ENCODE assay signal across 2 cellular contexts in genomic region chr3:171563298-171563697, GRCh38.
TF ChIP-seq lines count a peak whose summit lies in the region.

No MANE protein-coding gene starts in this region.

TF ChIP-seq in GM23338, 12 proteins besides CTCF, POLR2A, EP300 and RAD21:
- TF ChIP-seq, protein P1, sequence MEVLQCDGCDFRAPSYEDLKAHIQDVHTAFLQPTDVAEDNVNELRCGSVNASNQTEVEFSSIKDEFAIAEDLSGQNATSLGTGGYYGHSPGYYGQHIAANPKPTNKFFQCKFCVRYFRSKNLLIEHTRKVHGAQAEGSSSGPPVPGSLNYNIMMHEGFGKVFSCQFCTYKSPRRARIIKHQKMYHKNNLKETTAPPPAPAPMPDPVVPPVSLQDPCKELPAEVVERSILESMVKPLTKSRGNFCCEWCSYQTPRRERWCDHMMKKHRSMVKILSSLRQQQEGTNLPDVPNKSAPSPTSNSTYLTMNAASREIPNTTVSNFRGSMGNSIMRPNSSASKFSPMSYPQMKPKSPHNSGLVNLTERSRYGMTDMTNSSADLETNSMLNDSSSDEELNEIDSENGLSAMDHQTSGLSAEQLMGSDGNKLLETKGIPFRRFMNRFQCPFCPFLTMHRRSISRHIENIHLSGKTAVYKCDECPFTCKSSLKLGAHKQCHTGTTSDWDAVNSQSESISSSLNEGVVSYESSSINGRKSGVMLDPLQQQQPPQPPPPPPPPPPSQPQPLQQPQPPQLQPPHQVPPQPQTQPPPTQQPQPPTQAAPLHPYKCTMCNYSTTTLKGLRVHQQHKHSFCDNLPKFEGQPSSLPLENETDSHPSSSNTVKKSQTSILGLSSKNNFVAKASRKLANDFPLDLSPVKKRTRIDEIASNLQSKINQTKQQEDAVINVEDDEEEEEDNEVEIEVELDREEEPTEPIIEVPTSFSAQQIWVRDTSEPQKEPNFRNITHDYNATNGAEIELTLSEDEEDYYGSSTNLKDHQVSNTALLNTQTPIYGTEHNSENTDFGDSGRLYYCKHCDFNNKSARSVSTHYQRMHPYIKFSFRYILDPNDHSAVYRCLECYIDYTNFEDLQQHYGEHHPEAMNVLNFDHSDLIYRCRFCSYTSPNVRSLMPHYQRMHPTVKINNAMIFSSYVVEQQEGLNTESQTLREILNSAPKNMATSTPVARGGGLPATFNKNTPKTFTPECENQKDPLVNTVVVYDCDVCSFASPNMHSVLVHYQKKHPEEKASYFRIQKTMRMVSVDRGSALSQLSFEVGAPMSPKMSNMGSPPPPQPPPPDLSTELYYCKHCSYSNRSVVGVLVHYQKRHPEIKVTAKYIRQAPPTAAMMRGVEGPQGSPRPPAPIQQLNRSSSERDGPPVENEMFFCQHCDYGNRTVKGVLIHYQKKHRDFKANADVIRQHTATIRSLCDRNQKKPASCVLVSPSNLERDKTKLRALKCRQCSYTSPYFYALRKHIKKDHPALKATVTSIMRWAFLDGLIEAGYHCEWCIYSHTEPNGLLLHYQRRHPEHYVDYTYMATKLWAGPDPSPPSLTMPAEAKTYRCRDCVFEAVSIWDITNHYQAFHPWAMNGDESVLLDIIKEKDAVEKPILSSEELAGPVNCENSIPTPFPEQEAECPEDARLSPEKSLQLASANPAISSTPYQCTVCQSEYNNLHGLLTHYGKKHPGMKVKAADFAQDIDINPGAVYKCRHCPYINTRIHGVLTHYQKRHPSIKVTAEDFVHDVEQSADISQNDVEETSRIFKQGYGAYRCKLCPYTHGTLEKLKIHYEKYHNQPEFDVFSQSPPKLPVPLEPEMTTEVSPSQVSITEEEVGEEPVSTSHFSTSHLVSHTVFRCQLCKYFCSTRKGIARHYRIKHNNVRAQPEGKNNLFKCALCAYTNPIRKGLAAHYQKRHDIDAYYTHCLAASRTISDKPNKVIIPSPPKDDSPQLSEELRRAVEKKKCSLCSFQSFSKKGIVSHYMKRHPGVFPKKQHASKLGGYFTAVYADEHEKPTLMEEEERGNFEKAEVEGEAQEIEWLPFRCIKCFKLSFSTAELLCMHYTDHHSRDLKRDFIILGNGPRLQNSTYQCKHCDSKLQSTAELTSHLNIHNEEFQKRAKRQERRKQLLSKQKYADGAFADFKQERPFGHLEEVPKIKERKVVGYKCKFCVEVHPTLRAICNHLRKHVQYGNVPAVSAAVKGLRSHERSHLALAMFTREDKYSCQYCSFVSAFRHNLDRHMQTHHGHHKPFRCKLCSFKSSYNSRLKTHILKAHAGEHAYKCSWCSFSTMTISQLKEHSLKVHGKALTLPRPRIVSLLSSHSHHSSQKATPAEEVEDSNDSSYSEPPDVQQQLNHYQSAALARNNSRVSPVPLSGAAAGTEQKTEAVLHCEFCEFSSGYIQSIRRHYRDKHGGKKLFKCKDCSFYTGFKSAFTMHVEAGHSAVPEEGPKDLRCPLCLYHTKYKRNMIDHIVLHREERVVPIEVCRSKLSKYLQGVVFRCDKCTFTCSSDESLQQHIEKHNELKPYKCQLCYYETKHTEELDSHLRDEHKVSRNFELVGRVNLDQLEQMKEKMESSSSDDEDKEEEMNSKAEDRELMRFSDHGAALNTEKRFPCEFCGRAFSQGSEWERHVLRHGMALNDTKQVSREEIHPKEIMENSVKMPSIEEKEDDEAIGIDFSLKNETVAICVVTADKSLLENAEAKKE (CRISPR knock-in tag; IDR thresholded peaks at IDR 0.05), result no peak
- TF ChIP-seq NANOG (IDR thresholded peaks at IDR 0.05; ENCODE audit: borderline replicate concordance), result no peak
- no peak for TF ChIP-seq EZH2phosphoT487 (IDR thresholded peaks at IDR 0.05; ENCODE audit: unreplicated experiment)
- TF ChIP-seq JUNB (IDR thresholded peaks at IDR 0.05; ENCODE audit: unreplicated experiment), result no peak
- TF ChIP-seq EZH2 (IDR thresholded peaks at IDR 0.05; ENCODE audit: low read depth, unreplicated experiment), result no peak
- no peak for TF ChIP-seq ZNF114 (CRISPR knock-in tag; IDR thresholded peaks at IDR 0.05)
- no peak for TF ChIP-seq ETS1 (IDR thresholded peaks at IDR 0.05)
- TF ChIP-seq, protein P2, sequence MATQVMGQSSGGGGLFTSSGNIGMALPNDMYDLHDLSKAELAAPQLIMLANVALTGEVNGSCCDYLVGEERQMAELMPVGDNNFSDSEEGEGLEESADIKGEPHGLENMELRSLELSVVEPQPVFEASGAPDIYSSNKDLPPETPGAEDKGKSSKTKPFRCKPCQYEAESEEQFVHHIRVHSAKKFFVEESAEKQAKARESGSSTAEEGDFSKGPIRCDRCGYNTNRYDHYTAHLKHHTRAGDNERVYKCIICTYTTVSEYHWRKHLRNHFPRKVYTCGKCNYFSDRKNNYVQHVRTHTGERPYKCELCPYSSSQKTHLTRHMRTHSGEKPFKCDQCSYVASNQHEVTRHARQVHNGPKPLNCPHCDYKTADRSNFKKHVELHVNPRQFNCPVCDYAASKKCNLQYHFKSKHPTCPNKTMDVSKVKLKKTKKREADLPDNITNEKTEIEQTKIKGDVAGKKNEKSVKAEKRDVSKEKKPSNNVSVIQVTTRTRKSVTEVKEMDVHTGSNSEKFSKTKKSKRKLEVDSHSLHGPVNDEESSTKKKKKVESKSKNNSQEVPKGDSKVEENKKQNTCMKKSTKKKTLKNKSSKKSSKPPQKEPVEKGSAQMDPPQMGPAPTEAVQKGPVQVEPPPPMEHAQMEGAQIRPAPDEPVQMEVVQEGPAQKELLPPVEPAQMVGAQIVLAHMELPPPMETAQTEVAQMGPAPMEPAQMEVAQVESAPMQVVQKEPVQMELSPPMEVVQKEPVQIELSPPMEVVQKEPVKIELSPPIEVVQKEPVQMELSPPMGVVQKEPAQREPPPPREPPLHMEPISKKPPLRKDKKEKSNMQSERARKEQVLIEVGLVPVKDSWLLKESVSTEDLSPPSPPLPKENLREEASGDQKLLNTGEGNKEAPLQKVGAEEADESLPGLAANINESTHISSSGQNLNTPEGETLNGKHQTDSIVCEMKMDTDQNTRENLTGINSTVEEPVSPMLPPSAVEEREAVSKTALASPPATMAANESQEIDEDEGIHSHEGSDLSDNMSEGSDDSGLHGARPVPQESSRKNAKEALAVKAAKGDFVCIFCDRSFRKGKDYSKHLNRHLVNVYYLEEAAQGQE (IDR thresholded peaks at IDR 0.05; ENCODE audit: unreplicated experiment), result no peak
- no peak for TF ChIP-seq CREB1 (CRISPR knock-in tag; IDR thresholded peaks at IDR 0.05; ENCODE audit: low read depth)
- no peak for TF ChIP-seq STAT1 (IDR thresholded peaks at IDR 0.05; ENCODE audit: unreplicated experiment)
- no peak for TF ChIP-seq POLR2AphosphoS5 (IDR thresholded peaks at IDR 0.05; ENCODE audit: low read depth)
- no peak for TF ChIP-seq ZNF331 (CRISPR knock-in tag; IDR thresholded peaks at IDR 0.05; ENCODE audit: low read depth)

TF ChIP-seq in GM12878, 131 proteins besides CTCF, POLR2A, EP300 and RAD21:
- no peak for TF ChIP-seq ESRRA (IDR thresholded peaks at IDR 0.05; ENCODE audit: low read length)
- TF ChIP-seq USF1 (IDR thresholded peaks at IDR 0.05; ENCODE audit: borderline replicate concordance, extremely low read length, insufficient read depth, low read depth, low read length), result no peak
- no peak for TF ChIP-seq ZNF622 (IDR thresholded peaks at IDR 0.05)
- TF ChIP-seq SMC3 (IDR thresholded peaks at IDR 0.05; ENCODE audit: borderline replicate concordance, low read length), result no peak
- TF ChIP-seq CHD1 (IDR thresholded peaks at IDR 0.05; ENCODE audit: low read depth, low read length), result no peak
- no peak for TF ChIP-seq KDM1A (IDR thresholded peaks at IDR 0.05; ENCODE audit: borderline replicate concordance)
- TF ChIP-seq NR2C2 (IDR thresholded peaks at IDR 0.05; ENCODE audit: borderline replicate concordance, control insufficient read depth, insufficient read length, low read depth), result no peak
- TF ChIP-seq IRF5 (IDR thresholded peaks at IDR 0.05; ENCODE audit: borderline replicate concordance), result no peak
- no peak for TF ChIP-seq SPI1 (IDR thresholded peaks at IDR 0.05; ENCODE audit: borderline replicate concordance, insufficient read depth, low read depth, low read length)
- TF ChIP-seq TARDBP (IDR thresholded peaks at IDR 0.05; ENCODE audit: borderline replicate concordance), result no peak
- TF ChIP-seq NR2C1 (IDR thresholded peaks at IDR 0.05), result no peak
- TF ChIP-seq, protein P3, sequence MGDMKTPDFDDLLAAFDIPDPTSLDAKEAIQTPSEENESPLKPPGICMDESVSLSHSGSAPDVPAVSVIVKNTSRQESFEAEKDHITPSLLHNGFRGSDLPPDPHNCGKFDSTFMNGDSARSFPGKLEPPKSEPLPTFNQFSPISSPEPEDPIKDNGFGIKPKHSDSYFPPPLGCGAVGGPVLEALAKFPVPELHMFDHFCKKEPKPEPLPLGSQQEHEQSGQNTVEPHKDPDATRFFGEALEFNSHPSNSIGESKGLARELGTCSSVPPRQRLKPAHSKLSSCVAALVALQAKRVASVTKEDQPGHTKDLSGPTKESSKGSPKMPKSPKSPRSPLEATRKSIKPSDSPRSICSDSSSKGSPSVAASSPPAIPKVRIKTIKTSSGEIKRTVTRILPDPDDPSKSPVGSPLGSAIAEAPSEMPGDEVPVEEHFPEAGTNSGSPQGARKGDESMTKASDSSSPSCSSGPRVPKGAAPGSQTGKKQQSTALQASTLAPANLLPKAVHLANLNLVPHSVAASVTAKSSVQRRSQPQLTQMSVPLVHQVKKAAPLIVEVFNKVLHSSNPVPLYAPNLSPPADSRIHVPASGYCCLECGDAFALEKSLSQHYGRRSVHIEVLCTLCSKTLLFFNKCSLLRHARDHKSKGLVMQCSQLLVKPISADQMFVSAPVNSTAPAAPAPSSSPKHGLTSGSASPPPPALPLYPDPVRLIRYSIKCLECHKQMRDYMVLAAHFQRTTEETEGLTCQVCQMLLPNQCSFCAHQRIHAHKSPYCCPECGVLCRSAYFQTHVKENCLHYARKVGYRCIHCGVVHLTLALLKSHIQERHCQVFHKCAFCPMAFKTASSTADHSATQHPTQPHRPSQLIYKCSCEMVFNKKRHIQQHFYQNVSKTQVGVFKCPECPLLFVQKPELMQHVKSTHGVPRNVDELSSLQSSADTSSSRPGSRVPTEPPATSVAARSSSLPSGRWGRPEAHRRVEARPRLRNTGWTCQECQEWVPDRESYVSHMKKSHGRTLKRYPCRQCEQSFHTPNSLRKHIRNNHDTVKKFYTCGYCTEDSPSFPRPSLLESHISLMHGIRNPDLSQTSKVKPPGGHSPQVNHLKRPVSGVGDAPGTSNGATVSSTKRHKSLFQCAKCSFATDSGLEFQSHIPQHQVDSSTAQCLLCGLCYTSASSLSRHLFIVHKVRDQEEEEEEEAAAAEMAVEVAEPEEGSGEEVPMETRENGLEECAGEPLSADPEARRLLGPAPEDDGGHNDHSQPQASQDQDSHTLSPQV (IDR thresholded peaks at IDR 0.05), result no peak
- no peak for TF ChIP-seq ZZZ3 (IDR thresholded peaks at IDR 0.05; ENCODE audit: control insufficient read depth, insufficient read length, low read depth)
- TF ChIP-seq CREB1 (IDR thresholded peaks at IDR 0.05; ENCODE audit: low read depth), result no peak
- TF ChIP-seq GABPA (IDR thresholded peaks at IDR 0.05; ENCODE audit: low read depth), result no peak
- no peak for TF ChIP-seq ZNF24 (IDR thresholded peaks at IDR 0.05)
- TF ChIP-seq, protein P4, sequence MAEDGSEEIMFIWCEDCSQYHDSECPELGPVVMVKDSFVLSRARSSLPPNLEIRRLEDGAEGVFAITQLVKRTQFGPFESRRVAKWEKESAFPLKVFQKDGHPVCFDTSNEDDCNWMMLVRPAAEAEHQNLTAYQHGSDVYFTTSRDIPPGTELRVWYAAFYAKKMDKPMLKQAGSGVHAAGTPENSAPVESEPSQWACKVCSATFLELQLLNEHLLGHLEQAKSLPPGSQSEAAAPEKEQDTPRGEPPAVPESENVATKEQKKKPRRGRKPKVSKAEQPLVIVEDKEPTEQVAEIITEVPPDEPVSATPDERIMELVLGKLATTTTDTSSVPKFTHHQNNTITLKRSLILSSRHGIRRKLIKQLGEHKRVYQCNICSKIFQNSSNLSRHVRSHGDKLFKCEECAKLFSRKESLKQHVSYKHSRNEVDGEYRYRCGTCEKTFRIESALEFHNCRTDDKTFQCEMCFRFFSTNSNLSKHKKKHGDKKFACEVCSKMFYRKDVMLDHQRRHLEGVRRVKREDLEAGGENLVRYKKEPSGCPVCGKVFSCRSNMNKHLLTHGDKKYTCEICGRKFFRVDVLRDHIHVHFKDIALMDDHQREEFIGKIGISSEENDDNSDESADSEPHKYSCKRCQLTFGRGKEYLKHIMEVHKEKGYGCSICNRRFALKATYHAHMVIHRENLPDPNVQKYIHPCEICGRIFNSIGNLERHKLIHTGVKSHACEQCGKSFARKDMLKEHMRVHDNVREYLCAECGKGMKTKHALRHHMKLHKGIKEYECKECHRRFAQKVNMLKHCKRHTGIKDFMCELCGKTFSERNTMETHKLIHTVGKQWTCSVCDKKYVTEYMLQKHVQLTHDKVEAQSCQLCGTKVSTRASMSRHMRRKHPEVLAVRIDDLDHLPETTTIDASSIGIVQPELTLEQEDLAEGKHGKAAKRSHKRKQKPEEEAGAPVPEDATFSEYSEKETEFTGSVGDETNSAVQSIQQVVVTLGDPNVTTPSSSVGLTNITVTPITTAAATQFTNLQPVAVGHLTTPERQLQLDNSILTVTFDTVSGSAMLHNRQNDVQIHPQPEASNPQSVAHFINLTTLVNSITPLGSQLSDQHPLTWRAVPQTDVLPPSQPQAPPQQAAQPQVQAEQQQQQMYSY (CRISPR knock-in tag; IDR thresholded peaks at IDR 0.05), result no peak
- no peak for TF ChIP-seq ETV6 (conservative IDR thresholded peaks at IDR 0.05 in 1 of 2, IDR thresholded peaks at IDR 0.05 in 1 of 2; ENCODE audit: borderline replicate concordance in 1 of 2, low read depth in 1 of 2)
- no peak for TF ChIP-seq RELA (IDR thresholded peaks at IDR 0.05; ENCODE audit: borderline replicate concordance, partially characterized antibody)
TF ChIP-seq in GM12878: peak in this region for 0.
